In the genomic region with DNA sequence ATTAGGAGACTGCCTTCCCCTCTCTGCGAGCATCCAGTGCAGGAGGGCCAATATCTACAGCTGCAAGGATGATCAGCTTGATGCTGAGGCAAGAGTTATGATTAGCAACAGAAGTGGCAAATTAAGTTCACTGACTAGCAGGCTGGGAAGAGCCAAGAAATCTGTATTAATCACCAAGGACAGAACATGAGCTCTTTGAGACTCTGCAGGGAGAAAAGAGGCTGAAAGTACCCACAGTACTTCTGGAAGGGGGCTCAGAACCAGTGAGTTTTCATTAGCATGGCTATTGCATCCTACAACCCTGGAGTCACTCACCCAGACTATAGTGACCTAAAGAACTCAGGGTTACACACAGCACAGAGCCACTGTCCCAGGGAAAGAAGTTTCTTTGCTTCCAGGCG, we compare ENCODE assay signal across 1 cellular context.
TF ChIP-seq lines count a peak whose summit lies in the region.

No MANE protein-coding gene starts in this region.

TF ChIP-seq in IMR-90, 13 proteins besides CTCF, POLR2A, EP300 and RAD21:
- no peak for TF ChIP-seq MXI1 (IDR thresholded peaks at IDR 0.05; ENCODE audit: borderline replicate concordance, low read depth, low read length)
- TF ChIP-seq RFX5 (IDR thresholded peaks at IDR 0.05; ENCODE audit: low read depth, low read length), result no peak
- TF ChIP-seq CEBPB (IDR thresholded peaks at IDR 0.05; ENCODE audit: low read depth, low read length), result peak; percentile 18; the same call in 1 of the 2 replicates
- TF ChIP-seq SMC3 (IDR thresholded peaks at IDR 0.05; ENCODE audit: low read depth, low read length), result no peak
TF ChIP-seq in IMR-90: peak in this region for 1.
